Comparison of ENCODE assay signal across 28 cellular contexts in the genomic region with DNA sequence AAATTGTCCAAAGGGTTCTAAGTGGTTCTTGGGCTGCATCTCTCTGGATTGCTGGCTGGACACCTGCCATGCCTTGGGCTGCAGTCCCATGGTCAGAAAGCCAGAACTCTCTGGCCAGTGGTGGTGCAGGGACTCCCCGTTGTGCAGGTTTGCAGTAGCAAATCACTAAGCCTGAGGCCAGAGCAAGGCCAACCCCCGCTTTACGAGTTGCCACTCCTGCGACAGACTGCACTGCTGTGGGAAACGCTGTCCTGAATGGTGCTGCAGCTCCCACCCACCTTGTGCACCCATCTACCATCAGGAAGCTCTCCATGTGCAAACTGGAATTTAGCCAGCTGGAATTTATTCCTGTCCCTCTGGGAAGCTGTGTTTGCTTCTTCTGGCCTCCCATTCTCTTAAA. TPM values are rescaled to one million over a fixed set of nuclear protein-coding genes. Genes with fewer than 3 reads are reported as not detected.
"Had no signal": no experiment of that assay in that cellular context is flagged by ENCODE, and none has a peak within 500 bp of the region (broad histone marks: within the 10 kb centered on the region; RNA-seq: fewer than 3 reads in every experiment).

No MANE protein-coding gene starts in this region.

- H3K4me1 ChIP-seq: ascending aorta, breast epithelium, esophagus squamous epithelium had no signal

- H3K36me3 ChIP-seq: breast epithelium, cardiac muscle cell had no signal

- ATAC-seq: activated naive CD4-positive, alpha-beta T cell treated with anti-CD3 and anti-CD28 coated beads, Interleukin-2, amount 50 U/mL, for 72 hours; activated T-cell treated with anti-CD3 and anti-CD28 coated beads, Interleukin-2, amount 50 U/mL, for 72 hours; effector memory CD8-positive, alpha-beta T cell; gastroesophageal sphincter; T-helper 17 cell had no signal

- H3K4me3 ChIP-seq: ascending aorta, breast epithelium, cardiac muscle cell, esophagus squamous epithelium, gastroesophageal sphincter had no signal

- DNase-seq: activated CD4-positive, alpha-beta memory T cell treated with anti-CD3 and anti-CD28 coated beads, Interleukin-2, amount 10 ng/mL, durations not matched to agents 7 days and 5 days; activated CD4-positive, alpha-beta T cell treated with anti-CD3 and anti-CD28 coated beads for 1 hour; activated CD4-positive, alpha-beta T cell treated with anti-CD3 and anti-CD28 coated beads for 4 hours; activated CD4-positive, alpha-beta T cell treated with anti-CD3 and anti-CD28 coated beads, Interleukin-2, amount 10 ng/mL, durations not matched to agents 7 days and 5 days; activated CD4-positive, alpha-beta T cell treated with anti-CD3 and anti-CD28 coated beads, Interleukin-2, amount 50 U/mL, for 4 hours; activated CD8-positive, alpha-beta memory T cell treated with anti-CD3 and anti-CD28 coated beads, Interleukin-2, amount 50 U/mL, for 48 hours; activated gamma-delta T cell; activated naive CD4-positive, alpha-beta T cell; activated naive CD4-positive, alpha-beta T cell treated with anti-CD3 and anti-CD28 coated beads, Interleukin-2, amount 10 ng/mL, durations not matched to agents 7 days and 5 days; activated naive CD8-positive, alpha-beta T cell treated with anti-CD3 and anti-CD28 coated beads, Interleukin-2, amount 10 ng/mL, durations not matched to agents 7 days and 5 days; activated T-cell treated with anti-CD3 and anti-CD28 coated beads for 4 hours; activated T-cell treated with anti-CD3 and anti-CD28 coated beads, Interleukin-2, amount 50 U/mL, for 24 hours; activated T-cell treated with anti-CD3 and anti-CD28 coated beads, Interleukin-2, amount 50 U/mL, for 72 hours; cortex of kidney; dermis blood vessel endothelial cell; effector CD4-positive, alpha-beta T cell; effector memory CD8-positive, alpha-beta T cell; esophagus squamous epithelium; foreskin melanocyte; T-helper 1 cell; T-helper 17 cell had no signal

- H3K27me3 ChIP-seq: ascending aorta, breast epithelium, cardiac muscle cell, esophagus squamous epithelium, gastroesophageal sphincter had no signal

- H3K27ac ChIP-seq: ascending aorta, breast epithelium, cardiac muscle cell, esophagus squamous epithelium, gastroesophageal sphincter had no signal

- H3K9me3 ChIP-seq: ascending aorta, breast epithelium, esophagus squamous epithelium, gastroesophageal sphincter had no signal

- FAIRE-seq: colon had no signal

RNA-seq across cellular contexts. Expression of a gene that starts 45.7 kb away (rescaled TPM):
- total RNA-seq: activated CD4-positive, alpha-beta memory T cell treated with anti-CD3 and anti-CD28 coated beads, Interleukin-2, amount 10 ng/mL, durations not matched to agents 7 days and 5 days; activated CD4-positive, alpha-beta T cell treated with anti-CD3 and anti-CD28 coated beads, Interleukin-2, amount 10 ng/mL, durations not matched to agents 7 days and 5 days; activated naive CD4-positive, alpha-beta T cell treated with anti-CD3 and anti-CD28 coated beads, Interleukin-2, amount 50 U/mL, for 72 hours; activated naive CD8-positive, alpha-beta T cell treated with anti-CD3 and anti-CD28 coated beads, Interleukin-2, amount 10 ng/mL, durations not matched to agents 7 days and 5 days; activated T-cell treated with anti-CD3 and anti-CD28 coated beads, Interleukin-2, amount 50 U/mL, for 72 hours; ascending aorta; breast epithelium; cardiac muscle cell; dermis blood vessel endothelial cell; gastroesophageal sphincter; glomerular endothelial cell; T-helper 17 cell had no signal
